In the genomic region with DNA sequence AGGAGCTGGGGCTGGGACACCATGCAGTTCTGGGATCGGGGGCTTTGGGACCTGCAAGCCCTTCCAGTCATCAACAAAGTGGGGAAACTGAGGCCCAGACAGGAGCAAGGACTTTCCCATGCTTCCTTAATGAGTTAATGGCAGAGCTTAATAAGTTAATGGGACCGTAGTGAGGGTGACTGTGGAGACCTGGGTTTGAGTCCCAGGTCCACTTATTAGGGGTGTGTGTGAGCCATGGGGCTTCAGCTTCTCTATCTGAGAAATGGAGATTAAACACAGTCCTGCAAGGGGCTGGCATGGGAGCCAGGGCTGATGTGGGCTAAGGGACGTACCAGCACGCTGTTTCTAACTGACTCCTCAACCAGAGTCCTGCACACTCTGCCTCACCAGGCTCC, we compare ENCODE assay signal across 19 cellular contexts. TPM values are rescaled to one million over a fixed set of nuclear protein-coding genes. Genes with fewer than 3 reads are reported as not detected.
DNase-seq lines count a peak whose midpoint lies in the region; ATAC-seq, FAIRE-seq and TF ChIP-seq lines count a peak whose summit lies in the region.
"Had no signal": no experiment of that assay in that cellular context is flagged by ENCODE, and none has a peak within 500 bp of the region (broad histone marks: within the 10 kb centered on the region; RNA-seq: fewer than 3 reads in every experiment).

No MANE protein-coding gene starts in this region.

- H3K4me3 ChIP-seq in HepG2 (replicated peaks in 1 of 3; ENCODE audit: insufficient read depth in 1 of 3, low read depth in 2 of 3, low read length in 3 of 3) (peak overlapping the region; percentile 32 to 71 (median 58)), right lobe of liver (no peak overlapping the region), endodermal cell (ENCODE audit: low read length) (no peak overlapping the region), lower leg skin (ENCODE audit: low read depth, poor library complexity, severe bottlenecking) (no peak overlapping the region)

- ATAC-seq in HepG2 (no peak), right lobe of liver (no peak)

- TSS peak; percentile 53 for BruUV-seq in HepG2 (replicated peaks; lab: Mats Ljungman, UMichigan)

- no peak for DNase-seq in HepG2 (ENCODE audit: low spot score)
- no peak for DNase-seq in right lobe of liver
- peak; percentile 32 for DNase-seq in endodermal cell
- DNase-seq in neural crest cell (ENCODE audit: low read depth, low spot score): no peak
- DNase-seq in type B pancreatic cell (ENCODE audit: extremely low spot score, unreplicated experiment): no peak
- DNase-seq in SKM-1 treated with dmso at 0.1 percent for 144 hours (lab: John Stamatoyannopoulos, UW; ENCODE audit: unreplicated experiment): no peak
- DNase-seq in lower leg skin (ENCODE audit: low spot score in 2 of 2): no peak
- DNase-seq: ACHN; C1 segment of cervical spinal cord; CD4-positive, alpha-beta memory T cell; DMS79 treated with DMSO at 0.1 percent for 48 hours; EL; HCEC 1CT; HFFc6 had no signal

- H3K9ac ChIP-seq in HepG2 (ENCODE audit: insufficient read depth, low read depth, low read length) (peak overlapping the region; percentile 72), endodermal cell (ENCODE audit: extremely low read depth, low read length, poor library complexity, severe bottlenecking) (no peak overlapping the region)

- H3K27ac Mint-ChIP-seq in endodermal cell (no peak overlapping the region), neural crest cell (ENCODE audit: unreplicated experiment) (peak overlapping the region; percentile 62), type B pancreatic cell (no peak overlapping the region)
- H3K27ac Mint-ChIP-seq: B cell, HFFc6 had no signal

- TF ChIP-seq EP300 in HepG2 (IDR thresholded peaks at IDR 0.05; ENCODE audit: low read depth in 2 of 2, low read length in 2 of 2): no peak
- no peak for TF ChIP-seq EP300 in HepG2 (CRISPR knock-in tag; IDR thresholded peaks at IDR 0.05; ENCODE audit: borderline replicate concordance)

- H3K27me3 ChIP-seq in HepG2 (ENCODE audit: control insufficient read depth in 1 of 2, insufficient read depth in 2 of 2, low read length in 2 of 2) (no peaks in the 10 kb centered on the region), right lobe of liver (no peaks in the 10 kb centered on the region), endodermal cell (ENCODE audit: control insufficient read depth, insufficient read depth, low read length, poor library complexity, severe bottlenecking) (no peaks in the 10 kb centered on the region)

- H3K4me2 ChIP-seq in HepG2 (ENCODE audit: low read depth, low read length): peak overlapping the region; percentile 81

- POLR2A ChIA-PET in HepG2 (lab: Yijun Ruan, JAX): interaction anchor here (1.0 to 5.3 kb wide), 13 partner anchors 9 to 134 kb away, joined by 3 to 143 read pairs (median 14); a partner anchor contains a TSS

- H3K9me3 ChIP-seq in HepG2 (ENCODE audit: low read length) (peaks cover 13% of the 10 kb centered on the region; the same call in 1 of the 2 replicates), right lobe of liver (no peaks in the 10 kb centered on the region), endodermal cell (ENCODE audit: control insufficient read depth, low read length) (no peaks in the 10 kb centered on the region)

- H3K36me3 Mint-ChIP-seq in endodermal cell (ENCODE audit: low read depth) (no peaks in the 10 kb centered on the region), neural crest cell (ENCODE audit: low read depth) (peaks cover 5% of the 10 kb centered on the region), type B pancreatic cell (no peaks in the 10 kb centered on the region)
- H3K36me3 Mint-ChIP-seq: CD4-positive, alpha-beta memory T cell had no signal

- no peak overlapping the region for H3K4me3 Mint-ChIP-seq in endodermal cell
- no peak overlapping the region for H3K4me3 Mint-ChIP-seq in neural crest cell
- no peak overlapping the region for H3K4me3 Mint-ChIP-seq in type B pancreatic cell
- H3K4me3 Mint-ChIP-seq: B cell; CD4-positive, alpha-beta memory T cell; HFFc6 had no signal

- TF ChIP-seq POLR2A in HepG2 (IDR thresholded peaks at IDR 0.05; ENCODE audit: insufficient read depth in 1 of 2, low read depth in 2 of 2, low read length in 2 of 2) (no peak), right lobe of liver (IDR thresholded peaks at IDR 0.05) (no peak), lower leg skin (IDR thresholded peaks at IDR 0.05) (no peak)

- CTCF ChIA-PET in HepG2 (lab: Yijun Ruan, JAX; ENCODE audit: low intra/inter-chr PET ratio, low total read pairs): no interaction called here

- no peaks in the 10 kb centered on the region for H4K20me1 ChIP-seq in HepG2 (ENCODE audit: insufficient read depth, low read length)

- H3K4me1 Mint-ChIP-seq in endodermal cell (peaks cover 25% of the 10 kb centered on the region), neural crest cell (peaks cover 45% of the 10 kb centered on the region), type B pancreatic cell (ENCODE audit: unreplicated experiment) (peaks cover 21% of the 10 kb centered on the region)
- H3K4me1 Mint-ChIP-seq: B cell had no signal

- no peak for TF ChIP-seq RAD21 in HepG2 (CRISPR knock-in tag; IDR thresholded peaks at IDR 0.05)

- no peaks in the 10 kb centered on the region for H3K9me3 Mint-ChIP-seq in endodermal cell
- H3K9me3 Mint-ChIP-seq in neural crest cell: peaks cover 17% of the 10 kb centered on the region
- H3K9me3 Mint-ChIP-seq in type B pancreatic cell: peaks cover 5% of the 10 kb centered on the region
- H3K9me3 Mint-ChIP-seq: HFFc6 had no signal

- intact Hi-C loops in HepG2 (cut with micrococcal nuclease; ENCODE audit: unreplicated experiment) (loop anchor here (2.0 to 5.0 kb wide), 3 partner anchors 14 to 41 kb away; a partner anchor contains a TSS), right lobe of liver (cut with DNase I) (no loop called here), lower leg skin (cut with DNase I; ENCODE audit: low total_unique reads) (no loop called here)

- no peaks in the 10 kb centered on the region for H3K27me3 Mint-ChIP-seq in endodermal cell (ENCODE audit: insufficient read depth)
- H3K27me3 Mint-ChIP-seq in neural crest cell (ENCODE audit: low read depth): peaks cover 2% of the 10 kb centered on the region
- peaks cover 7% of the 10 kb centered on the region for H3K27me3 Mint-ChIP-seq in type B pancreatic cell

- peaks cover 59% of the 10 kb centered on the region for H3K79me2 ChIP-seq in HepG2 (ENCODE audit: insufficient read depth, low read length)

- FAIRE-seq in HepG2 (lab: Jason Lieb, UNC): no peak
- FAIRE-seq: D721Med, G401.6, GM12891, HTR-8/SVneo had no signal

- in situ Hi-C loops in HepG2 (cut with HindIII; ENCODE audit: extremely low pct_ligation_motif_present, low pct_unique_long_range_greater_than_20kb): loop anchor here (5.0 kb wide), 2 partner anchors 39 to 134 kb away; no protein-coding TSS in a partner anchor

- H3K27ac ChIP-seq in HepG2 (ENCODE audit: extremely low read length, insufficient read depth, low read length): peak overlapping the region; percentile 77
- no peak overlapping the region for H3K27ac ChIP-seq in right lobe of liver
- H3K27ac ChIP-seq in endodermal cell (ENCODE audit: low read depth, low read length): no peak overlapping the region

- 71% methylated on average over 4 of the region's 4 CpGs for WGBS in HepG2 (ENCODE audit: low lambda C conversion rate)
- 67% methylated on average over 1 of the region's 4 CpGs for WGBS in right lobe of liver (ENCODE audit: insufficient coverage, low coverage, low lambda C conversion rate, missing lambda C conversion rate)
- WGBS in endodermal cell (ENCODE audit: insufficient coverage in 1 of 2, insufficient read length in 1 of 2), 2 experiments: 94% methylated on average over 2 to 4 of the region's 4 CpGs
- 90 to 94% methylated on average over 4 of the region's 4 CpGs for WGBS in lower leg skin, 2 donors

- H3K4me1 ChIP-seq in HepG2 (ENCODE audit: insufficient read depth, low read length) (peaks cover 98% of the 10 kb centered on the region), right lobe of liver (no peaks in the 10 kb centered on the region), endodermal cell (ENCODE audit: control insufficient read depth, insufficient read depth, low read length) (peaks cover 2% of the 10 kb centered on the region)

- TF ChIP-seq CTCF in HepG2 (CRISPR knock-in tag; IDR thresholded peaks at IDR 0.05) (no peak), right lobe of liver (IDR thresholded peaks at IDR 0.05) (no peak), endodermal cell (conservative IDR thresholded peaks at IDR 0.05) (no peak), neural crest cell (conservative IDR thresholded peaks at IDR 0.05) (no peak), type B pancreatic cell (conservative IDR thresholded peaks at IDR 0.05) (no peak), lower leg skin (IDR thresholded peaks at IDR 0.05) (no peak)

- H2AFZ ChIP-seq in HepG2 (ENCODE audit: low read length): no peak overlapping the region

- H3K36me3 ChIP-seq in HepG2 (replicated peaks in 1 of 2; ENCODE audit: control insufficient read depth in 1 of 2, insufficient read depth in 2 of 2, low read length in 2 of 2) (0 out of 5 replicates have a peak, but pooled peaks cover 0 to 1% of the 10 kb centered on the region in 2 experiments), right lobe of liver (no peaks in the 10 kb centered on the region), endodermal cell (ENCODE audit: control insufficient read depth, insufficient read depth, low read length) (no peaks in the 10 kb centered on the region)

RNA-seq across cellular contexts. Expression of a gene that starts 41.7 kb away (rescaled TPM):
- total RNA-seq in HepG2 (2016; rRNA removed; fragmentation: Illumina TruSeq; extraction: Trizol): 59.0 and 70.4 TPM in 2 replicates
- total RNA-seq in HepG2 (2016; cell fraction: cytosol; rRNA removed; fragmentation: Illumina TruSeq; extraction: Trizol; ENCODE audit: low read depth): 19.9 and 25.5 TPM in 2 replicates
- 50.0 and 70.7 TPM in 2 replicates for total RNA-seq in HepG2 (2016; cell fraction: insoluble cytoplasmic fraction; rRNA removed; fragmentation: Illumina TruSeq; extraction: Trizol)
- 136 and 148 TPM in 2 replicates for total RNA-seq in HepG2 (2016; cell fraction: membrane; rRNA removed; fragmentation: Illumina TruSeq; extraction: Trizol)
- 61.9 and 70.6 TPM in 2 replicates for total RNA-seq in HepG2 (2016; cell fraction: nucleus; rRNA removed; fragmentation: Illumina TruSeq; extraction: Trizol)
- 86.1 and 121 TPM in 2 replicates for polyA plus RNA-seq in HepG2 (2011; rRNA removed)
- polyA plus RNA-seq in HepG2 (2011; cell fraction: cytosol; rRNA removed): 22.3 and 49.7 TPM in 2 replicates
- 150 and 275 TPM in 2 replicates for polyA plus RNA-seq in HepG2 (2011; cell fraction: nucleus; rRNA removed)
- polyA plus RNA-seq in HepG2 (2012): 58.7 and 76.3 TPM in 2 replicates
- polyA plus RNA-seq in HepG2 (2016; cell fraction: cytosol; fragmentation: Illumina TruSeq; extraction: Trizol; ENCODE audit: low read depth): 106 and 127 TPM in 2 replicates
- polyA plus RNA-seq in HepG2 (2016; cell fraction: insoluble cytoplasmic fraction; fragmentation: Illumina TruSeq; extraction: Trizol; ENCODE audit: low read depth): 95.8 and 124 TPM in 2 replicates
- 156 and 170 TPM in 2 replicates for polyA plus RNA-seq in HepG2 (2016; cell fraction: membrane; fragmentation: Illumina TruSeq; extraction: Trizol; ENCODE audit: low read depth)
- 155 and 169 TPM in 2 replicates for polyA plus RNA-seq in HepG2 (2016; cell fraction: nucleus; fragmentation: Illumina TruSeq; extraction: Trizol; ENCODE audit: insufficient read depth, low read depth)
- polyA minus RNA-seq in HepG2 (2011; rRNA and poly(A)+ RNA removed; ENCODE audit: low replicate concordance): 0.02 and 110 TPM in 2 replicates
- 14.3 and 28.8 TPM in 2 replicates for polyA minus RNA-seq in HepG2 (2011; cell fraction: cytosol; rRNA and poly(A)+ RNA removed)
- polyA minus RNA-seq in HepG2 (2011; cell fraction: nucleus; rRNA and poly(A)+ RNA removed): 43.1 and 57.6 TPM in 2 replicates
- total RNA-seq in right lobe of liver: 1 to 10 TPM in 5 of 6 experiments, under 1 TPM in 1; 0.69 to 2.6 (median 2.1) TPM
- total RNA-seq in endodermal cell: 1 to 10 TPM; 7.0 to 9.5 TPM
- 32.4 TPM for polyA plus RNA-seq in endodermal cell (2013, experiment 1 of 2)
- polyA plus RNA-seq in endodermal cell (2013, experiment 2 of 2): 20.2 TPM
- total RNA-seq in neural crest cell: 49.8 and 54.7 TPM in 2 replicates
- 33.8 and 43.2 TPM in 2 replicates for total RNA-seq in type B pancreatic cell (ENCODE audit: low replicate concordance)
- 10 to 100 TPM in 1 of 4 donors, 1 to 10 TPM in 3; 5.1 to 15.2 (median 7.2) TPM for total RNA-seq in lower leg skin
- total RNA-seq: HFFc6 had no signal

Comparison
In these comparisons a context has a peak if more than half of its experiments do, and no peak if none do; other contexts are left out.
1. H3K4me3 ChIP-seq: peak in HepG2 (3 of 3); none in right lobe of liver (0 of 3), endodermal cell (single experiment) and lower leg skin (single experiment).